In the genomic region with DNA sequence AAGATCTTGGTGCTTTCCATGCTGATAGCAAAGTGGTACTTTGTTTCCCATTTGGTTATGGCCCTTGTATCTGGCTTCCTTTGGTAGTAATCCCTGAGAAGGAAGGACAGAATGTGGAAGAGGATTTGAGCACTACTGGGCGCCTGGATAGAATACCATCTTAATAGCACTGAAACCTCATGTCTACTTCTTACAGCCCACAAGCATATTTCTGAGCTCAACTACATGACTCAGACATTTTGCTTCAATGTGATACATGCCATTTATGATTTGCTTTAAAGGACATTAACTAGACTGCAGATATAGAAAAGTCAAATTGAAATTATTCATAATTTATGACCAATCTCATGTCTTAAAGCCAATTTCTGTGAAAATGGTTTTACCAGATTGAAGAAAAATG, we compare ENCODE assay signal across 15 cellular contexts.
"Had no signal": no experiment of that assay in that cellular context is flagged by ENCODE, and none has a peak within 500 bp of the region (broad histone marks: within the 10 kb centered on the region; RNA-seq: fewer than 3 reads in every experiment).

No MANE protein-coding gene starts in this region.

- H3K27ac ChIP-seq: pancreas, thoracic aorta had no signal

- H3K4me3 ChIP-seq: lung, pancreas, thoracic aorta had no signal

- H3K27me3 ChIP-seq: pancreas had no signal

- DNase-seq: activated CD4-positive, alpha-beta memory T cell treated with anti-CD3 and anti-CD28 coated beads for 36 hours; activated CD4-positive, alpha-beta T cell treated with anti-CD3 and anti-CD28 coated beads for 1 hour; activated gamma-delta T cell treated with Interleukin-2 at 50 U/mL for 16 hours; activated naive CD8-positive, alpha-beta T cell treated with anti-CD3 and anti-CD28 coated beads for 36 hours; activated T-cell treated with anti-CD3 and anti-CD28 coated beads, Interleukin-2, amount 50 U/mL, for 48 hours; aorta; cortex of kidney; effector memory CD4-positive, alpha-beta T cell; pancreas; stimulated activated CD4-positive, alpha-beta T cell treated with anti-CD3 and anti-CD28 coated beads, Interleukin-15, amount 100 ng/mL, for 24 hours; stimulated activated CD4-positive, alpha-beta T cell treated with anti-CD3 and anti-CD28 coated beads, Interleukin-4, amount 100 ng/mL, for 24 hours; stimulated activated naive CD8-positive, alpha-beta T cell treated with anti-CD3 and anti-CD28 coated beads, Interleukin-15, amount 100 ng/mL, for 72 hours had no signal

- H3K36me3 ChIP-seq: pancreas, thoracic aorta had no signal

- H3K4me1 ChIP-seq: pancreas had no signal

- H3K9me3 ChIP-seq: pancreas, thoracic aorta had no signal

- ATAC-seq: natural killer cell treated with Interleukin-12 subunit alpha and Interleukin-12 subunit beta and Interleukin-15 and Interleukin-18, amount 100 ng/mL, for 72 hours; pancreas; stimulated activated naive CD8-positive, alpha-beta T cell treated with anti-CD3 and anti-CD28 coated beads, Interleukin-15, amount 100 ng/mL, for 72 hours had no signal
